In the genomic region with DNA sequence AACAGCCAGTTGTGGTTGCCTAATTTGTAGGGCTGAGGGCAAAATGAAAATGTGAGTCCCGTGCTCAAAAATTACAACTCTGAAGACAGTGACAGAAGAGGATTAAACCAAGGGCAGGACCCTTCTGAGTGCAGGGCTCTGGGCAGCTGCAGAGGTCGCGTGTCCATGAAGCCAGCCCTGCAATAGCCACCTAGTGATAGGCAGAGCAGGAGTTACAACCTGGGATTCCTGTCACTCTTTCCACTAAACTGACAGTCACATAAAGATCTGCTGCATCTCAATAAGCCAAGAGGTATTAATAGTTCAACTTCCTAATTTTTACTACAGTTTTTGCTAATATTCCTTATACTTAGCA, we compare ENCODE assay signal across 1 cellular context.
TF ChIP-seq lines count a peak whose summit lies in the region.

No MANE protein-coding gene starts in this region.

TF ChIP-seq in IMR-90, 13 proteins besides CTCF, POLR2A, EP300 and RAD21 (continued from another document):
- TF ChIP-seq, protein P1, sequence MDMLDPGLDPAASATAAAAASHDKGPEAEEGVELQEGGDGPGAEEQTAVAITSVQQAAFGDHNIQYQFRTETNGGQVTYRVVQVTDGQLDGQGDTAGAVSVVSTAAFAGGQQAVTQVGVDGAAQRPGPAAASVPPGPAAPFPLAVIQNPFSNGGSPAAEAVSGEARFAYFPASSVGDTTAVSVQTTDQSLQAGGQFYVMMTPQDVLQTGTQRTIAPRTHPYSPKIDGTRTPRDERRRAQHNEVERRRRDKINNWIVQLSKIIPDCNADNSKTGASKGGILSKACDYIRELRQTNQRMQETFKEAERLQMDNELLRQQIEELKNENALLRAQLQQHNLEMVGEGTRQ (IDR thresholded peaks at IDR 0.05; ENCODE audit: low read depth, low read length) = no peak
- TF ChIP-seq MAZ (IDR thresholded peaks at IDR 0.05; ENCODE audit: borderline replicate concordance, low read depth, low read length) (no peak), CEBPB (IDR thresholded peaks at IDR 0.05; ENCODE audit: low read depth, low read length) (no peak), FOS (IDR thresholded peaks at IDR 0.05; ENCODE audit: low read depth, low read length) (no peak), RFX5 (IDR thresholded peaks at IDR 0.05; ENCODE audit: low read depth, low read length) (no peak), BHLHE40 (IDR thresholded peaks at IDR 0.05; ENCODE audit: low read depth, low read length) (no peak), SMC3 (IDR thresholded peaks at IDR 0.05; ENCODE audit: low read depth, low read length) (no peak), MXI1 (IDR thresholded peaks at IDR 0.05; ENCODE audit: borderline replicate concordance, low read depth, low read length) (no peak)
